Comparison of ENCODE assay signal across 9 cellular contexts in the genomic region with DNA sequence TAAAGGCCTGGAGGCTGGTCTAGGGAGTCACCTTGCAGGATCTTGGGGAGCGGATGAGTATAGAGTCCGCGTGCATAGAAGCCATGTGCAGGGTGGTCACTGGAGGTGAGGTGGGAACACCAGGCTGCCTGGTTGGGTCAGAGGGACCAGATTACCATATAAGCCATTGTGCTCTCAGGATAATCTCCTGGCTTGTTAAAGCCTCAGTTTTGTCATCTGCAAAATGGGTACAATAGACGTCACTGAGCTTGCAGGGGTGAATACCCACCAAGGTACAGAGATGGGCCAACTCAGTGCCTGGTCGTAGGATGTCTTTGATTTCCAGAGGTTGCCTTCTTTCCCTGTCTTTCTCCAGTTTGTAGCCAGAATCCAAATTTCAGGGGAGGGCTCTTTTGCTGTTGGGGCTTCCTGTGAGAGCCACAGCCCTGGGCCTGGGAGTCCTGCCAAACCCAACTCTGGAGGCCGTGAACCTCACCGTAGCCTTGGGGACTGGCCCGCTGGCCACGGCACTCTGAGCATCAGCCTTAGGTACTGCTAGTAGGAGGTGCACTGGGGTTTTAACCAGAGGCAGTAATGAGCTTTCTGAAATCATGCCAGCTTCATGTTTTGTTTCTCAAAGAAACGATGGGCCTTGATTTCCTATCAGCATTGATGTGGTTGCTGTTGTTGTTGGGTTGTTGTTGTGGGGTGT. TPM values are rescaled to one million over a fixed set of nuclear protein-coding genes. Genes with fewer than 3 reads are reported as not detected.
DNase-seq lines count a peak whose midpoint lies in the region; ATAC-seq and TF ChIP-seq lines count a peak whose summit lies in the region.
"Had no signal": no experiment of that assay in that cellular context is flagged by ENCODE, and none has a peak within 500 bp of the region (broad histone marks: within the 10 kb centered on the region; RNA-seq: fewer than 3 reads in every experiment).

No MANE protein-coding gene starts in this region.

- H3K27ac ChIP-seq in RWPE1: peak overlapping the region; percentile 94
- no peak overlapping the region for H3K27ac ChIP-seq in psoas muscle
- no peak overlapping the region for H3K27ac ChIP-seq in brain microvascular endothelial cell

- H3K36me3 ChIP-seq in psoas muscle (ENCODE audit: insufficient read depth in 1 of 2, low read depth in 1 of 2): no peaks in the 10 kb centered on the region
- H3K36me3 ChIP-seq in brain microvascular endothelial cell (replicated peaks): no peaks in the 10 kb centered on the region

- ATAC-seq in psoas muscle: no peak

- TF ChIP-seq CTCF in RWPE1 (conservative IDR thresholded peaks at IDR 0.05; ENCODE audit: low read depth): no peak
- no peak for TF ChIP-seq CTCF in psoas muscle (IDR thresholded peaks at IDR 0.05)
- no peak for TF ChIP-seq CTCF in brain microvascular endothelial cell (IDR thresholded peaks at IDR 0.05; ENCODE audit: low read depth, low read length, missing control alignments)

- DNase-seq in Daoy (ENCODE audit: low read depth) (peak; percentile 39), RWPE1 (ENCODE audit: low spot score) (no peak), glomerular visceral epithelial cell (ENCODE audit: extremely low spot score) (peak; percentile 85), psoas muscle (peak; percentile 69 to 78), SK-N-DZ (ENCODE audit: low spot score) (no peak), brain microvascular endothelial cell (no peak), NCI-H524 treated with DMSO at 0.1 percent for 48 hours (lab: John Stamatoyannopoulos, UW) (no peak)
- no peak for DNase-seq in activated T-cell treated with anti-CD3 and anti-CD28 coated beads, Interleukin-2, amount 50 U/mL, for 48 hours
- DNase-seq: activated CD4-positive, CD25-positive, alpha-beta regulatory T cell treated with anti-CD3 and anti-CD28 coated beads, Interleukin-2, amount 50 U/mL, for 72 hours had no signal

- H3K27me3 ChIP-seq in psoas muscle (ENCODE audit: insufficient read depth in 3 of 3, low read length in 2 of 3) (no peaks in the 10 kb centered on the region), brain microvascular endothelial cell (replicated peaks) (no peaks in the 10 kb centered on the region)

- no peaks in the 10 kb centered on the region for H3K9me3 ChIP-seq in psoas muscle

- intact Hi-C loops in psoas muscle (cut with DNase I): no loop called here

- POLR2A ChIA-PET in RWPE1 (lab: Yijun Ruan, JAX; ENCODE audit: low non-redundant PET): no interaction called here

- in situ Hi-C loops in brain microvascular endothelial cell (cut with HindIII; ENCODE audit: low pct_ligation_motif_present, low sequenced_read_pairs): no loop called here

- H3K4me3 ChIP-seq in psoas muscle (no peak overlapping the region), brain microvascular endothelial cell (ENCODE audit: low read depth, low read length) (no peak overlapping the region)

- peaks cover 81% of the 10 kb centered on the region for H3K4me1 ChIP-seq in psoas muscle

- CTCF ChIA-PET in RWPE1 (lab: Yijun Ruan, JAX): interaction anchor here (0.8 kb wide), 1 partner anchor 153 kb away, joined by 3 read pairs; no protein-coding TSS in a partner anchor

- 59 to 76% (median 61%) methylated on average over 9 to 10 of the region's 10 CpGs for WGBS in psoas muscle, 3 donors

RNA-seq across cellular contexts. Expression of a gene that starts 35.6 kb away (rescaled TPM):
- 13.9 TPM in 2 replicates for total RNA-seq in Daoy (2014; rRNA removed; shearing (Covaris generic))
- total RNA-seq in psoas muscle: 10 to 100 TPM; 30.0 to 37.6 (median 35.4) TPM
- polyA plus RNA-seq in psoas muscle: 10 to 100 TPM; 10.4 to 24.3 (median 22.0) TPM
- polyA plus RNA-seq in SK-N-DZ (2014; cell fraction: cytosol; rRNA removed): 59.1 and 66.8 TPM in 2 replicates
- 30.6 and 71.5 TPM in 2 replicates for polyA plus RNA-seq in SK-N-DZ (2014; cell fraction: nucleus; rRNA removed)

Comparison
In these comparisons a context has a peak if more than half of its experiments do, and no peak if none do; other contexts are left out.
1. DNase-seq: peak in Daoy (single experiment), glomerular visceral epithelial cell (single experiment) and psoas muscle (2 of 2); none in RWPE1 (single experiment), activated T-cell treated with anti-CD3 and anti-CD28 coated beads, Interleukin-2, amount 50 U/mL, for 48 hours (0 of 2), SK-N-DZ (single experiment), brain microvascular endothelial cell (single experiment) and NCI-H524 treated with DMSO at 0.1 percent for 48 hours (single experiment).